15 cellular contexts compared by ENCODE assay signal in the genomic region with DNA sequence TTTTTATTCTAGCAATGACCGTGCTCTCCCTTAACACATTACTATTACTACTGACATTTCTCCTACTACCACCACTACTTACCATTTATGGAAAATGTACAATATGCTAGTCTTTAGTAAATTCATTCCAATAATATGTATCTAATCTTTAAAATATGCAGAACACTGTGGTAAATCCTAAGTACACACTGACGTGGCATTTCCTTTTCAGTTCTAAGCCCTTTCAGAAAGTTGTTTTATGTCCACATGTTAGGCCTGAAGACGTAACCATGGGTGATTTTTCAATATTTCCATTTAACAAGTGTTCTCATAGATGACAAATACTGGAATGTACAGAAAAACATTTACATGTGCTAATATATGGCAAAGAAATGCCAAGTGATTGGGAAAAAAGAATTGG.
A peak's percentile ranks its signal among the peaks of the same experiment; 100 is the strongest.
DNase-seq lines count a peak whose midpoint lies in the region; ATAC-seq and TF ChIP-seq lines count a peak whose summit lies in the region.
"Had no signal": no experiment of that assay in that cellular context is flagged by ENCODE, and none has a peak within 500 bp of the region (broad histone marks: within the 10 kb centered on the region; RNA-seq: fewer than 3 reads in every experiment).

No MANE protein-coding gene starts in this region.

- no peak overlapping the region for H3K4me3 ChIP-seq in A673 (ENCODE audit: low read depth, low read length, poor library complexity, severe bottlenecking)
- H3K4me3 ChIP-seq: A549, transverse colon had no signal

- ATAC-seq in foreskin keratinocyte, result peak; percentile 90
- ATAC-seq in GM18511 (IDR thresholded peaks at IDR 0.05; ENCODE audit: unreplicated experiment), result no peak
- ATAC-seq in natural killer cell, result no peak
- ATAC-seq: A549 had no signal

- H3K9me3 Mint-ChIP-seq in natural killer cell, result peaks cover 10 to 11% of the 10 kb centered on the region in 2 donors
- peaks cover 29% of the 10 kb centered on the region for H3K9me3 Mint-ChIP-seq in activated T-helper 2 cell treated with anti-CD3 and anti-CD28 coated beads, Interferon-gamma antibody, Interleukin-2, Interleukin-4, amounts not matched to agents 10 μg/mL and 5 μg/mL and 100 μg/mL, durations not matched to agents 14 hours and 24 hours and 36 hours

- H3K4me1 ChIP-seq in A673 (ENCODE audit: insufficient read depth, low read length, poor library complexity, severe bottlenecking), result peaks cover 10% of the 10 kb centered on the region
- peaks cover 13% of the 10 kb centered on the region for H3K4me1 ChIP-seq in foreskin keratinocyte
- H3K4me1 ChIP-seq: A549, transverse colon had no signal

- CTCF ChIA-PET in A673 (lab: Charles Lee), result no interaction called here

- H3K27ac Mint-ChIP-seq in natural killer cell, result no peak overlapping the region
- no peak overlapping the region for H3K27ac Mint-ChIP-seq in activated T-helper 2 cell treated with anti-CD3 and anti-CD28 coated beads, Interferon-gamma antibody, Interleukin-2, Interleukin-4, amounts not matched to agents 10 μg/mL and 5 μg/mL and 100 μg/mL, durations not matched to agents 14 hours and 24 hours and 36 hours

- POLR2A ChIA-PET in A673 (lab: Charles Lee; ENCODE audit: low non-redundant PET), result no interaction called here

- no peaks in the 10 kb centered on the region for H3K36me3 ChIP-seq in A673 (ENCODE audit: insufficient read depth, low read length, poor library complexity, severe bottlenecking)
- H3K36me3 ChIP-seq: transverse colon had no signal

- no peak overlapping the region for H3K4me3 Mint-ChIP-seq in natural killer cell
- no peak overlapping the region for H3K4me3 Mint-ChIP-seq in activated T-helper 2 cell treated with anti-CD3 and anti-CD28 coated beads, Interferon-gamma antibody, Interleukin-2, Interleukin-4, amounts not matched to agents 10 μg/mL and 5 μg/mL and 100 μg/mL, durations not matched to agents 14 hours and 24 hours and 36 hours (ENCODE audit: low read depth)

- H3K36me3 Mint-ChIP-seq in natural killer cell, result no peaks in the 10 kb centered on the region
- no peaks in the 10 kb centered on the region for H3K36me3 Mint-ChIP-seq in activated T-helper 2 cell treated with anti-CD3 and anti-CD28 coated beads, Interferon-gamma antibody, Interleukin-2, Interleukin-4, amounts not matched to agents 10 μg/mL and 5 μg/mL and 100 μg/mL, durations not matched to agents 14 hours and 24 hours and 36 hours (ENCODE audit: low read depth)

- no peaks in the 10 kb centered on the region for H3K27me3 ChIP-seq in A673 (replicated peaks; ENCODE audit: insufficient read depth, low read depth, low read length, poor library complexity)
- no peaks in the 10 kb centered on the region for H3K27me3 ChIP-seq in foreskin keratinocyte
- H3K27me3 ChIP-seq: transverse colon had no signal

- intact Hi-C loops in A673 (cut with micrococcal nuclease; ENCODE audit: unreplicated experiment) (loop anchor here (5.0 kb wide), 1 partner anchor 264 kb away; no protein-coding TSS in a partner anchor), natural killer cell (cut with micrococcal nuclease) (no loop called here)
- intact Hi-C loops in activated T-helper 2 cell treated with anti-CD3 and anti-CD28 coated beads, Interferon-gamma antibody, Interleukin-2, Interleukin-4, amounts not matched to agents 10 μg/mL and 5 μg/mL and 100 μg/mL, durations not matched to agents 14 hours and 24 hours and 36 hours (cut with micrococcal nuclease), result no loop called here

- no peak for TF ChIP-seq CTCF in A673 (conservative IDR thresholded peaks at IDR 0.05; ENCODE audit: low read depth, low read length)
- TF ChIP-seq CTCF in foreskin keratinocyte (conservative IDR thresholded peaks at IDR 0.05), result no peak
- TF ChIP-seq CTCF in natural killer cell (IDR thresholded peaks at IDR 0.05), result no peak

- H3K27ac ChIP-seq in A673 (ENCODE audit: low read depth, low read length, poor library complexity, severe bottlenecking) (no peak overlapping the region), foreskin keratinocyte (peak overlapping the region; percentile 63)
- H3K27ac ChIP-seq: A549, transverse colon had no signal

- H3K27me3 Mint-ChIP-seq in natural killer cell (ENCODE audit: low read depth in 2 of 2), result no peaks in the 10 kb centered on the region
- H3K27me3 Mint-ChIP-seq in activated T-helper 2 cell treated with anti-CD3 and anti-CD28 coated beads, Interferon-gamma antibody, Interleukin-2, Interleukin-4, amounts not matched to agents 10 μg/mL and 5 μg/mL and 100 μg/mL, durations not matched to agents 14 hours and 24 hours and 36 hours (ENCODE audit: low read depth), result no peaks in the 10 kb centered on the region

- no peaks in the 10 kb centered on the region for H3K9me3 ChIP-seq in A673 (ENCODE audit: low read depth, low read length, poor library complexity, severe bottlenecking)
- H3K9me3 ChIP-seq: A549 had no signal

- H3K4me1 Mint-ChIP-seq in natural killer cell, result no peaks in the 10 kb centered on the region
- H3K4me1 Mint-ChIP-seq in activated T-helper 2 cell treated with anti-CD3 and anti-CD28 coated beads, Interferon-gamma antibody, Interleukin-2, Interleukin-4, amounts not matched to agents 10 μg/mL and 5 μg/mL and 100 μg/mL, durations not matched to agents 14 hours and 24 hours and 36 hours (ENCODE audit: low read depth), result no peaks in the 10 kb centered on the region

- no TSS peak for BruUV-seq in A673 (replicated peaks; lab: Mats Ljungman, UMichigan)

- DNase-seq in A673 (ENCODE audit: low spot score) (peak; percentile 55), HS-27A (ENCODE audit: low read depth) (peak; percentile 84), astrocyte of the hippocampus (ENCODE audit: low read depth, low spot score) (peak; percentile 64), foreskin keratinocyte (peak; percentile 90 to 94), NCI-H526 treated with DMSO at 0.1 percent for 48 hours (lab: John Stamatoyannopoulos, UW) (no peak), natural killer cell (no peak)
- no peak for DNase-seq in activated T-helper 2 cell treated with anti-CD3 and anti-CD28 coated beads, Interferon-gamma antibody, Interleukin-2, Interleukin-4, amounts not matched to agents 10 μg/mL and 5 μg/mL and 100 μg/mL, durations not matched to agents 14 hours and 24 hours and 36 hours (ENCODE audit: low spot score)
- DNase-seq: activated CD4-positive, CD25-positive, alpha-beta regulatory T cell treated with anti-CD3 and anti-CD28 coated beads, Interleukin-2, amount 50 U/mL, for 72 hours; amygdala; DMS 273 treated with DMSO at 0.1 percent for 48 hours; MM.1S; NCI-H2171; transverse colon had no signal

Comparison
In these comparisons a context has a peak if more than half of its experiments do, and no peak if none do; other contexts are left out.
1. DNase-seq: peak in A673 (single experiment), HS-27A (single experiment), astrocyte of the hippocampus (single experiment) and foreskin keratinocyte (2 of 2); none in NCI-H526 treated with DMSO at 0.1 percent for 48 hours (single experiment), natural killer cell (single experiment) and activated T-helper 2 cell treated with anti-CD3 and anti-CD28 coated beads, Interferon-gamma antibody, Interleukin-2, Interleukin-4, amounts not matched to agents 10 μg/mL and 5 μg/mL and 100 μg/mL, durations not matched to agents 14 hours and 24 hours and 36 hours (single experiment).